ENCODE assay signal across 12 cellular contexts in genomic region chr10:70285432-70285831, GRCh38. TPM values are rescaled to one million over a fixed set of nuclear protein-coding genes. Genes with fewer than 3 reads are reported as not detected.
"Had no signal": no experiment of that assay in that cellular context is flagged by ENCODE, and none has a peak within 500 bp of the region (broad histone marks: within the 10 kb centered on the region; RNA-seq: fewer than 3 reads in every experiment).

No MANE protein-coding gene starts in this region.

- DNase-seq: GM23248, GOT3, H7, H9, HCEC 1CT, HFFc6 had no signal

- H3K4me3 ChIP-seq: GM23248, GM23338, HAP-1 had no signal

- H3K4me2 ChIP-seq: GM23338 had no signal

- H3K27ac ChIP-seq: GM23248 had no signal

- H2AFZ ChIP-seq: GM23248, GM23338 had no signal

- H3K9ac ChIP-seq: GM23248 had no signal

- H3K9me3 ChIP-seq: HAP-1 had no signal

- H3K36me3 ChIP-seq: HAP-1 had no signal

- FAIRE-seq: H1, H54 had no signal

- ATAC-seq: GM23338, HCT116 had no signal

RNA-seq across cellular contexts. Expression of gene NPFFR1, which starts 1.6 kb away (rescaled TPM):
- total RNA-seq: GM23248, H4, H7, H9, HFFc6 had no signal
- polyA plus RNA-seq: GM23248 had no signal
